ENCODE assay signal across 22 cellular contexts in genomic region chr9:136774416-136775045, GRCh38. TPM values are rescaled to one million over a fixed set of nuclear protein-coding genes. Genes with fewer than 3 reads are reported as not detected.
DNase-seq lines count a peak whose midpoint lies in the region; ATAC-seq and TF ChIP-seq lines count a peak whose summit lies in the region.
"Had no signal": no experiment of that assay in that cellular context is flagged by ENCODE, and none has a peak within 500 bp of the region (broad histone marks: within the 10 kb centered on the region; RNA-seq: fewer than 3 reads in every experiment).

No MANE protein-coding gene starts in this region.

- no peak for ATAC-seq in RWPE2 (ENCODE audit: low read depth)
- ATAC-seq in GM21381 (IDR thresholded peaks at IDR 0.05; ENCODE audit: unreplicated experiment) = no peak
- ATAC-seq in GM21825 (IDR thresholded peaks at IDR 0.05; ENCODE audit: unreplicated experiment) = no peak

- no peaks in the 10 kb centered on the region for H3K9me3 ChIP-seq in RWPE2 (ENCODE audit: severe bottlenecking)
- peaks cover 3% of the 10 kb centered on the region for H3K9me3 ChIP-seq in osteoblast (ENCODE audit: low read depth, low read length)
- H3K9me3 ChIP-seq: Peyer's patch had no signal

- DNase-seq in GM10248 (ENCODE audit: extremely low spot score) = peak; percentile 1
- DNase-seq in RWPE2 (ENCODE audit: low spot score) = peak; percentile 28
- peak; percentile 60 for DNase-seq in osteoblast (ENCODE audit: insufficient read length, low spot score, missing footprints)
- DNase-seq in activated T-cell treated with anti-CD3 and anti-CD28 coated beads for 4 hours = no peak
- DNase-seq: CD4-positive, alpha-beta T cell; COR-L47; DMS79; HCEC 1CT; NCI-H2081; NCI-H2171; NCI-H524 treated with DMSO at 0.1 percent for 48 hours had no signal

- no peaks in the 10 kb centered on the region for H3K79me2 ChIP-seq in osteoblast (ENCODE audit: insufficient read depth, low read length)

- H3K27me3 ChIP-seq in RWPE2 (ENCODE audit: insufficient read depth, poor library complexity, severe bottlenecking) (peaks cover 3% of the 10 kb centered on the region), osteoblast (ENCODE audit: insufficient read depth, low read length) (peaks cover 24% of the 10 kb centered on the region)
- H3K27me3 ChIP-seq: BE2C, Peyer's patch had no signal

- H3K36me3 ChIP-seq in RWPE2 (ENCODE audit: low read depth) = no peaks in the 10 kb centered on the region
- H3K36me3 ChIP-seq in osteoblast (ENCODE audit: insufficient read depth, low read length) = no peaks in the 10 kb centered on the region
- H3K36me3 ChIP-seq: BE2C, Peyer's patch, SJCRH30 had no signal

- TF ChIP-seq CTCF in GM10248 (IDR thresholded peaks at IDR 0.05; ENCODE audit: control extremely low read depth, extremely low read depth, low read depth, missing control alignments) (no peak), RWPE2 (IDR thresholded peaks at IDR 0.05; ENCODE audit: poor library complexity, severe bottlenecking) (no peak), osteoblast (IDR thresholded peaks at IDR 0.05; ENCODE audit: extremely low read depth, low read depth, low read length) (no peak)

- H3K27ac ChIP-seq in RWPE2 (ENCODE audit: poor library complexity, severe bottlenecking) (no peak overlapping the region), osteoblast (ENCODE audit: low read depth, low read length) (no peak overlapping the region)
- H3K27ac ChIP-seq: HL-60, KMS-11, Peyer's patch, SJCRH30 had no signal

- CTCF ChIA-PET in GM10248 (lab: Yijun Ruan, JAX) = interaction anchor here (1.0 to 1.8 kb wide), 5 partner anchors 8 to 261 kb away, joined by 3 to 8 read pairs (median 6); partner anchors contain the start of gene AJM1

- POLR2A ChIA-PET in GM10248 (lab: Yijun Ruan, JAX) = no interaction called here

- no peak overlapping the region for H3K4me2 ChIP-seq in osteoblast (ENCODE audit: insufficient read depth, low read length)
- H3K4me2 ChIP-seq: GM23338, KMS-11 had no signal

- H3K4me3 ChIP-seq in RWPE2 (ENCODE audit: severe bottlenecking) (no peak overlapping the region), osteoblast (ENCODE audit: insufficient read depth, low read length) (no peak overlapping the region)
- H3K4me3 ChIP-seq: GM12878, GM23338, Peyer's patch, SJCRH30 had no signal

- H2AFZ ChIP-seq in osteoblast (ENCODE audit: low read length) = no peak overlapping the region

- H3K4me1 ChIP-seq in RWPE2 (ENCODE audit: insufficient read depth, poor library complexity, severe bottlenecking) (no peaks in the 10 kb centered on the region), osteoblast (ENCODE audit: insufficient read depth, low read length) (no peaks in the 10 kb centered on the region)
- H3K4me1 ChIP-seq: BE2C, Peyer's patch, SJCRH30 had no signal

- H4K20me1 ChIP-seq in osteoblast (ENCODE audit: insufficient read depth, low read length) = no peaks in the 10 kb centered on the region

RNA-seq across cellular contexts. Expression of gene LCN15, which starts 10.2 kb away (rescaled TPM):
- not detected in 2 replicates for total RNA-seq in osteoblast
- total RNA-seq: A673; CD4-positive, alpha-beta T cell; GM12878; HT-29; SJCRH30 had no signal

RNA-seq across cellular contexts. Expression of gene LCN8, which starts 16.5 kb away (rescaled TPM):
- not detected in 2 replicates for total RNA-seq in osteoblast
- total RNA-seq: A673; CD4-positive, alpha-beta T cell; GM12878; GM23338; HT-29; Peyer's patch; SJCRH30 had no signal

RNA-seq across cellular contexts. Expression of gene TMEM141, which starts 16.6 kb away (rescaled TPM):
- 31.8 and 39.8 TPM in 2 replicates for total RNA-seq in osteoblast

RNA-seq across cellular contexts. Expression of gene CCDC183, which starts 21.6 kb away (rescaled TPM):
- under 0.01 TPM in 1 of 2 replicates, not detected in the other for total RNA-seq in osteoblast
- total RNA-seq: A673, GM12878 had no signal

RNA-seq across cellular contexts. Expression of gene LCN6, which starts 26.2 kb away (rescaled TPM):
- total RNA-seq in osteoblast = not detected in 2 replicates
- total RNA-seq: A673; CD4-positive, alpha-beta T cell; GM12878; GM23338; HT-29; SJCRH30 had no signal
